6 cellular contexts compared by ENCODE assay signal in genomic region chr7:151008511-151009323, GRCh38. TPM values are rescaled to one million over a fixed set of nuclear protein-coding genes. Genes with fewer than 3 reads are reported as not detected.
A peak's percentile ranks its signal among the peaks of the same experiment; 100 is the strongest.
DNase-seq lines count a peak whose midpoint lies in the region; ATAC-seq and TF ChIP-seq lines count a peak whose summit lies in the region.

No MANE protein-coding gene starts in this region.

- POLR2A ChIA-PET in Panc1 (lab: Charles Lee) = no interaction called here

- no peak for TF ChIP-seq POLR2A in breast epithelium (IDR thresholded peaks at IDR 0.05)

- ATAC-seq in GM19324 (IDR thresholded peaks at IDR 0.05; ENCODE audit: low FRiP score, unreplicated experiment) (peak; percentile 77), Panc1 (peak; percentile 85), GM18519 (IDR thresholded peaks at IDR 0.05; ENCODE audit: low FRiP score, unreplicated experiment) (no peak)

- TF ChIP-seq CTCF in Panc1 (IDR thresholded peaks at IDR 0.05) (peak; percentile 97), breast epithelium (IDR thresholded peaks at IDR 0.05) (peak in 2 of 3 donors; percentile 39 to 49)

- BruUV-seq in Panc1 (replicated peaks; lab: Mats Ljungman, UMichigan) = no TSS peak

- no peak for DNase-seq in Panc1 (ENCODE audit: low read depth, low spot score)
- DNase-seq in breast epithelium (ENCODE audit: low spot score in 2 of 2) = peak in 1 of 2 donors; percentile 27
- DNase-seq in occipital lobe (lab: John Stamatoyannopoulos, UW) = peak; percentile 13
- DNase-seq in COR-L47 (lab: John Stamatoyannopoulos, UW) = no peak

- in situ Hi-C loops in Panc1 (cut with HindIII; ENCODE audit: low pct_unique_long_range_greater_than_20kb, low sequenced_read_pairs) = no loop called here

- no peaks in the 10 kb centered on the region for H3K9me3 ChIP-seq in Panc1 (ENCODE audit: control insufficient read depth, insufficient read depth, low read depth, low read length)
- H3K9me3 ChIP-seq in breast epithelium = no peaks in the 10 kb centered on the region

- H3K4me1 ChIP-seq in Panc1 (ENCODE audit: control insufficient read depth, insufficient read depth, low read length) = peaks cover 34% of the 10 kb centered on the region
- H3K4me1 ChIP-seq in breast epithelium = no peaks in the 10 kb centered on the region

- H3K27ac ChIP-seq in Panc1 (ENCODE audit: low read length) (peak overlapping the region; percentile 12; the same call in 1 of the 2 replicates), breast epithelium (no peak overlapping the region)

- intact Hi-C loops in Panc1 (cut with micrococcal nuclease; ENCODE audit: unreplicated experiment) (no loop called here), breast epithelium (cut with DNase I; ENCODE audit: low total_unique reads) (no loop called here)

- CTCF ChIA-PET in Panc1 (lab: Charles Lee) = interaction anchor here (0.8 to 2.4 kb wide), 7 partner anchors 10 to 68 kb away, joined by 3 to 11 read pairs (median 4); partner anchors contain the start of gene ABCB8

- peak overlapping the region; percentile 5 to 41; a peak in 2 of 4 replicates for H3K4me3 ChIP-seq in Panc1 (ENCODE audit: low read depth in 2 of 2, low read length in 2 of 2)
- peak overlapping the region in 2 of 3 donors; percentile 34 to 42 for H3K4me3 ChIP-seq in breast epithelium

- H3K36me3 ChIP-seq in Panc1 (ENCODE audit: control insufficient read depth, insufficient read depth, low read length) = no peaks in the 10 kb centered on the region
- no peaks in the 10 kb centered on the region for H3K36me3 ChIP-seq in breast epithelium

- H3K27me3 ChIP-seq in Panc1 (ENCODE audit: control insufficient read depth, insufficient read depth, low read length) = no peaks in the 10 kb centered on the region
- peaks cover 2 to 37% of the 10 kb centered on the region in 2 donors for H3K27me3 ChIP-seq in breast epithelium

RNA-seq across cellular contexts. Expression of gene ATG9B, which starts 15.6 kb away (rescaled TPM):
- total RNA-seq in Panc1 (2021; ENCODE audit: unreplicated experiment) (0.98 TPM), breast epithelium (1 to 10 TPM in 1 of 3 donors, under 1 TPM in 1, not detected in 1; 0.44 to 2.0 TPM), occipital lobe (1.9 TPM)
- polyA plus RNA-seq in Panc1 (2012; ENCODE audit: insufficient read length) = 1.6 TPM

RNA-seq across cellular contexts. Expression of gene NOS3, which starts 17.9 kb away (rescaled TPM):
- total RNA-seq in Panc1 (2021; ENCODE audit: unreplicated experiment) (3.1 TPM), breast epithelium (10 to 100 TPM in 1 of 3 donors, 1 to 10 TPM in 2; 3.8 to 35.1 (median 5.1) TPM), occipital lobe (0.78 TPM)
- polyA plus RNA-seq in Panc1 (2012; ENCODE audit: insufficient read length) = 7.4 TPM

RNA-seq across cellular contexts. Expression of gene ABCB8, which starts 19.5 kb away (rescaled TPM):
- total RNA-seq in Panc1 (2021; ENCODE audit: unreplicated experiment) = 49.8 TPM
- 52.3 TPM for polyA plus RNA-seq in Panc1 (2012; ENCODE audit: insufficient read length)
- 10 to 100 TPM; 14.7 to 19.3 (median 17.6) TPM for total RNA-seq in breast epithelium
- total RNA-seq in occipital lobe = 24.3 TPM

RNA-seq across cellular contexts. Expression of gene KCNH2, which starts 30.6 kb away (rescaled TPM):
- total RNA-seq in Panc1 (2021; ENCODE audit: unreplicated experiment) = 1.8 TPM
- polyA plus RNA-seq in Panc1 (2012; ENCODE audit: insufficient read length) = 3.1 TPM
- under 1 TPM; under 0.01 to 0.29 (median 0.16) TPM for total RNA-seq in breast epithelium
- 8.0 TPM for total RNA-seq in occipital lobe

RNA-seq across cellular contexts. Expression of gene ASIC3, which starts 39.6 kb away (rescaled TPM):
- 1.3 TPM for total RNA-seq in Panc1 (2021; ENCODE audit: unreplicated experiment)
- 1.7 TPM for polyA plus RNA-seq in Panc1 (2012; ENCODE audit: insufficient read length)
- total RNA-seq in breast epithelium = 1 to 10 TPM; 1.3 to 3.3 (median 2.3) TPM
- 0.62 TPM for total RNA-seq in occipital lobe
